24 cellular contexts compared by ENCODE assay signal in the genomic region with DNA sequence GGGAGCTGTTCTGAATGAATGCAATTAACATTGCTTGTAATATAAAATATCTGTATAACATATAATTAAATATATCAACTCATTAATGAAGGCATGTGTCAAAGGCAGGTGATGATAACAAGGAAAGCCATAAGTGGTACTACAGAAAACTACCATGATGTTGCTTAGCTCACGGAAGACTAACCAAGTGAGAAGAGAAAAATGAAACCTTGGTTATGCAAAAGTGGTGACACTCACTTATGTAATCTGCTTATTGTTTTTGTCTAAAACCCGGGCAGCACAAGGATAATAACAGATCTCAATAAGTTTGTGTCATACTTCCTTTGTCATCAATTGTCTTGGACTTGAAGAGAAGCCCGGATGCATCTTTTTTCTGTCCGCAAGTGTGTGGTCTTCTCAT.
"Had no signal": no experiment of that assay in that cellular context is flagged by ENCODE, and none has a peak within 500 bp of the region (broad histone marks: within the 10 kb centered on the region; RNA-seq: fewer than 3 reads in every experiment).

No MANE protein-coding gene starts in this region.

- H3K4me3 ChIP-seq: gastrocnemius medialis, lung, ovary, psoas muscle, sigmoid colon, testis, tibial artery had no signal

- FAIRE-seq: keratinocyte had no signal

- ATAC-seq: esophagus mucosa; gastrocnemius medialis; left lobe of liver; natural killer cell; psoas muscle; right cardiac atrium; stimulated activated effector memory CD8-positive, alpha-beta T cell treated with anti-CD3 and anti-CD28 coated beads, Interleukin-12 subunit alpha, Interleukin-12 subunit beta, amount 100 ng/mL, for 72 hours had no signal

- H3K36me3 ChIP-seq: gastrocnemius medialis, ovary, sigmoid colon, tibial artery had no signal

- H3K27me3 ChIP-seq: gastrocnemius medialis, ovary, sigmoid colon, testis, tibial artery had no signal

- H3K9me3 ChIP-seq: gastrocnemius medialis, ovary, psoas muscle, sigmoid colon, testis, tibial artery had no signal

- H3K4me1 ChIP-seq: gastrocnemius medialis, psoas muscle, sigmoid colon, testis, tibial artery had no signal

- H3K27ac ChIP-seq: epithelial cell of prostate, gastrocnemius medialis, ovary, psoas muscle, sigmoid colon, testis, tibial artery had no signal

- DNase-seq: cortex of kidney; effector CD4-positive, alpha-beta T cell; foreskin fibroblast; gastrocnemius medialis; head of caudate nucleus; natural killer cell; occipital lobe; ovary; posterior cingulate gyrus; psoas muscle; right cardiac atrium; sigmoid colon; stimulated activated CD4-positive, alpha-beta T cell treated with anti-CD3 and anti-CD28 coated beads, Interleukin-2, amount 100 ng/mL, for 24 hours; stimulated activated CD4-positive, alpha-beta T cell treated with anti-CD3 and anti-CD28 coated beads, Interleukin-4, amount 100 ng/mL, for 24 hours; stimulated activated naive CD4-positive, alpha-beta T cell treated with Interleukin-2 at 50 U/mL for 16 hours; substantia nigra; testis; tibial artery had no signal
